In the genomic region with DNA sequence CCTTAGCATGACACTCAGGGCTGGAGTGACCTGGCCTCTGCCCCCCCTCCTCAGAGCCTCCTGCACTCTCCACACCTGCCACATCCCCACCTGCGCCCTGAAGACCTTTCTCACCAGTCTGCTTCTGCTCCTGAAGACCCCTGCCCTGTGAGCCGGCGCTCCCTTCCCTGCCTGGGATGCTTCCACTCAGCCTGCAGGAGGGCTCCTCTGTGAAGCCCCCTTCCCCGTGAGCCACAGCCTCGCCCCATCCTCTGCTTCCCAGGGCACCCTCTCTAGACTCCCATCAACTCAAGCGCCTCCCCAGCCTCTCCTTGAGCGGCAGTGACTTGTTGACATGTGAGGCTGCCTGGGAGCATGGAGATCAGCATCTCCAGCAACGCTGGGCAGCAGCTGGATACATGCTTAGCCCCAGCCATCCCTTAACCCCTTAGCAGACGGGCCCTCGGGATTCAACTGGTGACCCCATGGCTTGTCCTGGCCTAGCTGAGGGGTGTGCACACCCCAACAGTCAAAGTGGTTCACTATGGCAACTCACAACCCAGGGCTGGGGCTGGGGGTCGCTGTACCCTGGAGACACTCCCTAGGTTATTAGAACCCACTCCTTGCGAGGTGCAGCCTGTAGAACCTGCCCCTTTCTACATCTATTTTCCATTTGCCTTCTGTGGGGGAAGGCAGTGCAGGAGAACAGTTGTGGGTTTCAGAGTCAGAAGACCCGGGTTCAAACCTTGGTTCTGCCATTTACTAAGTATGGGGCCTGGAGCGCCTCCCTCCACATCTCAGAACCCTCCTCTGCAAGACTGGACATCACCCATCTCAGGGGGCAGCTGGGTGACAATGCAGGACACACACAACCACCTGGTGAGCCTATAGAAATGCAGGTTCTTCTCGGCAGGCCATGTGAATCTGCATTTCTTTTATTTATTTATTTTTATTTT, we compare ENCODE assay signal across 11 cellular contexts. TPM values are rescaled to one million over a fixed set of nuclear protein-coding genes. Genes with fewer than 3 reads are reported as not detected.
DNase-seq lines count a peak whose midpoint lies in the region; ATAC-seq and TF ChIP-seq lines count a peak whose summit lies in the region.
"Had no signal": no experiment of that assay in that cellular context is flagged by ENCODE, and none has a peak within 500 bp of the region (broad histone marks: within the 10 kb centered on the region; RNA-seq: fewer than 3 reads in every experiment).

No MANE protein-coding gene starts in this region.

- H3K4me3 Mint-ChIP-seq in activated B cell treated with CpG ODN at 0.5 μM for 24 hours (peak overlapping the region; percentile 64), memory B cell (peak overlapping the region; percentile 87)

- H3K4me3 ChIP-seq in DND-41 (ENCODE audit: low read depth in 1 of 2, low read length in 2 of 2) = no peak overlapping the region; a peak in 1 of 4 replicates
- H3K4me3 ChIP-seq in coronary artery = no peak overlapping the region

- H3K27ac Mint-ChIP-seq in activated B cell treated with CpG ODN at 0.5 μM for 24 hours (no peak overlapping the region), memory B cell (peak overlapping the region; percentile 36)

- H3K9ac ChIP-seq in DND-41 (ENCODE audit: low read depth, low read length) = peak overlapping the region; percentile 18

- no peaks in the 10 kb centered on the region for H3K9me3 ChIP-seq in DND-41 (ENCODE audit: insufficient read depth, low read length, severe bottlenecking)

- H3K4me1 Mint-ChIP-seq in activated B cell treated with CpG ODN at 0.5 μM for 24 hours (peaks cover 42% of the 10 kb centered on the region), memory B cell (peaks cover 33% of the 10 kb centered on the region)

- intact Hi-C loops in activated B cell treated with CpG ODN at 0.5 μM for 24 hours (cut with micrococcal nuclease) = loop anchor here (5.0 kb wide), 1 partner anchor 121 kb away; the partner anchor contains the start of gene TMC8

- DNase-seq in DND-41 (peak; percentile 39), activated B cell treated with CpG ODN at 0.5 μM for 24 hours (no peak), memory B cell (ENCODE audit: low spot score in 2 of 2) (no peak), dermis blood vessel endothelial cell (no peak), omental fat pad (ENCODE audit: low spot score) (no peak), RWPE1 (ENCODE audit: low spot score) (no peak), coronary artery (ENCODE audit: low spot score) (no peak)
- DNase-seq: hippocampal formation, NCI-H1417 treated with DMSO at 0.1 percent for 48 hours, PC-3 had no signal

- H3K27ac ChIP-seq in 22Rv1 (peak overlapping the region; percentile 74; the same call in 1 of the 2 replicates), DND-41 (ENCODE audit: low read length) (peak overlapping the region; percentile 74), RWPE1 (no peak overlapping the region), coronary artery (no peak overlapping the region)

- H3K27me3 ChIP-seq in DND-41 (ENCODE audit: insufficient read depth, low read length, poor library complexity) = no peaks in the 10 kb centered on the region

- no peak for TF ChIP-seq CTCF in 22Rv1 (IDR thresholded peaks at IDR 0.05)
- TF ChIP-seq CTCF in DND-41 (IDR thresholded peaks at IDR 0.05; ENCODE audit: borderline replicate concordance, extremely low read depth, low read length, poor library complexity, severe bottlenecking) = no peak
- no peak for TF ChIP-seq CTCF in activated B cell treated with CpG ODN at 0.5 μM for 24 hours (IDR thresholded peaks at IDR 0.05)
- no peak for TF ChIP-seq CTCF in omental fat pad (IDR thresholded peaks at IDR 0.05)
- TF ChIP-seq CTCF in RWPE1 (conservative IDR thresholded peaks at IDR 0.05; ENCODE audit: low read depth) = no peak
- no peak for TF ChIP-seq CTCF in coronary artery (IDR thresholded peaks at IDR 0.05)

- no peaks in the 10 kb centered on the region; the same call in 1 of the 2 replicates for H3K36me3 ChIP-seq in DND-41 (ENCODE audit: insufficient read depth, low read length)

- H2AFZ ChIP-seq in DND-41 (ENCODE audit: low read depth, low read length) = no peak overlapping the region

- ATAC-seq in DND-41 (ENCODE audit: insufficient read depth, low read depth) (peak; percentile 5; the same call in 1 of the 3 replicates), activated B cell treated with CpG ODN at 0.5 μM for 24 hours (ENCODE audit: low read depth) (no peak), memory B cell (ENCODE audit: low read depth) (no peak), omental fat pad (ENCODE audit: low FRiP score) (no peak)
- ATAC-seq: PC-3 had no signal

- H3K36me3 Mint-ChIP-seq in activated B cell treated with CpG ODN at 0.5 μM for 24 hours (ENCODE audit: low read depth) (no peaks in the 10 kb centered on the region), memory B cell (no peaks in the 10 kb centered on the region)

- peaks cover 55% of the 10 kb centered on the region for H3K4me1 ChIP-seq in DND-41 (ENCODE audit: insufficient read depth, low read length)

- H3K4me2 ChIP-seq in DND-41 (ENCODE audit: insufficient read depth, low read length) = peak overlapping the region; percentile 98

- no peaks in the 10 kb centered on the region for H3K9me3 Mint-ChIP-seq in activated B cell treated with CpG ODN at 0.5 μM for 24 hours
- H3K9me3 Mint-ChIP-seq in memory B cell = no peaks in the 10 kb centered on the region

- CTCF ChIA-PET in activated B cell treated with CpG ODN at 0.5 μM for 24 hours (lab: Charles Lee) = interaction anchor here (1.5 to 5.1 kb wide), 4 partner anchors 11 to 169 kb away, joined by 4 to 59 read pairs (median 11); no protein-coding TSS in a partner anchor
- CTCF ChIA-PET in RWPE1 (lab: Yijun Ruan, JAX) = interaction anchor here (0.7 to 1.7 kb wide), 2 partner anchors 84 to 168 kb away, joined by 3 to 7 read pairs (median 4); no protein-coding TSS in a partner anchor

- H4K20me1 ChIP-seq in DND-41 (ENCODE audit: insufficient read depth, low read length) = no peaks in the 10 kb centered on the region

- H3K27me3 Mint-ChIP-seq in activated B cell treated with CpG ODN at 0.5 μM for 24 hours = no peaks in the 10 kb centered on the region
- H3K27me3 Mint-ChIP-seq in memory B cell = peaks cover 4% of the 10 kb centered on the region

- POLR2A ChIA-PET in activated B cell treated with CpG ODN at 0.5 μM for 24 hours (lab: Charles Lee) = interaction anchor here (0.9 to 2.9 kb wide), 7 partner anchors 11 to 295 kb away, joined by 3 to 15 read pairs (median 4); partner anchors contain the start of genes TMC8 and TNRC6C
- POLR2A ChIA-PET in RWPE1 (lab: Yijun Ruan, JAX; ENCODE audit: low non-redundant PET) = no interaction called here

- peaks cover 4% of the 10 kb centered on the region for H3K79me2 ChIP-seq in DND-41 (ENCODE audit: insufficient read depth, low read length)

RNA-seq across cellular contexts. Expression of gene TMEM235, which starts 21.5 kb away (rescaled TPM):
- not detected in 2 replicates for total RNA-seq in activated B cell treated with CpG ODN at 0.5 μM for 24 hours
- total RNA-seq in dermis blood vessel endothelial cell = 0.51 and 0.84 TPM in 2 replicates
- total RNA-seq in omental fat pad = not detected
- total RNA-seq: PC-3 had no signal

RNA-seq across cellular contexts. Expression of gene BIRC5, which starts 38.9 kb away (rescaled TPM):
- 0.81 and 1.0 TPM in 2 replicates for total RNA-seq in activated B cell treated with CpG ODN at 0.5 μM for 24 hours
- total RNA-seq in dermis blood vessel endothelial cell = 23.5 and 91.0 TPM in 2 replicates
- 1 to 10 TPM in 2 of 4 donors, under 1 TPM in 1, not detected in 1; 0.84 to 2.6 (median 1.3) TPM for total RNA-seq in omental fat pad

Comparison
In these comparisons a context has a peak if more than half of its experiments do, and no peak if none do; other contexts are left out.
1. H3K27ac ChIP-seq: peak in 22Rv1 (single experiment) and DND-41 (single experiment); none in RWPE1 (single experiment) and coronary artery (0 of 2).